33 cellular contexts compared by ENCODE assay signal in the genomic region with DNA sequence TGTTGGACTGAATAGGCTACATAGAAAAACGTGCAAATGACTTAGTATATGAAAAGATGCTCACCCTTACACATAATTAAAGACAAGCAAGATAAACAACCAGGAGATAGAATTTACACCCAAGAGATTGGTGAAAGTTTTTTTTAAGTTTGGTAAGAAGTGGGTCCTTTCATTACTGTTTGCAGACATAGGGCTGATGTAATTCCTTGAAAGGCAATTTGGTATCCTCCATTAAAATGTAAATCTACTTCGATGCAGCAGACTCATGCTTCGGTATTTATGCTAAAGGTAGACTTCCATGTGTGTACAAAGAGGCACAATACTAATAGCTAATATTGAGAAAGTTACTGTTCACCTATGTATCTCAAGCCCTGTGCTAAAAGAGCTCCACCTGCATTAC. TPM values are rescaled to one million over a fixed set of nuclear protein-coding genes. Genes with fewer than 3 reads are reported as not detected.
"Had no signal": no experiment of that assay in that cellular context is flagged by ENCODE, and none has a peak within 500 bp of the region (broad histone marks: within the 10 kb centered on the region; RNA-seq: fewer than 3 reads in every experiment).

No MANE protein-coding gene starts in this region.

- H3K4me2 ChIP-seq: neural progenitor cell had no signal

- H3K9ac ChIP-seq: neural progenitor cell had no signal

- H3K9me3 Mint-ChIP-seq: dendritic cell treated with granulocyte-macrophage colony-stimulating factor and Interleukin-4, amounts not matched to agents 40 ng/mL and 50 ng/mL, for 4 days; endodermal cell; naive thymus-derived CD4-positive, alpha-beta T cell; nephron; neural progenitor cell; stimulated activated effector memory CD8-positive, alpha-beta T cell treated with anti-CD3 and anti-CD28 coated beads, Interleukin-12 subunit alpha, Interleukin-12 subunit beta, amount 100 ng/mL, for 72 hours; type B pancreatic cell had no signal

- ATAC-seq: esophagus mucosa; heart right ventricle; left cardiac atrium; left lung; naive thymus-derived CD4-positive, alpha-beta T cell; psoas muscle; right cardiac atrium; stimulated activated effector memory CD8-positive, alpha-beta T cell treated with anti-CD3 and anti-CD28 coated beads, Interleukin-12 subunit alpha, Interleukin-12 subunit beta, amount 100 ng/mL, for 72 hours; stimulated activated naive CD8-positive, alpha-beta T cell treated with anti-CD3 and anti-CD28 coated beads, Interleukin-15, Interleukin-2, amounts not matched to agents 100 U/mL and 50 U/mL, for 24 hours had no signal

- DNase-seq: colonic mucosa; effector CD8-positive, alpha-beta T cell; endodermal cell; foreskin melanocyte; glutamatergic neuron; heart right ventricle; hippocampal formation; left cardiac atrium; left lung; mesenchymal stem cell; midbrain; naive thymus-derived CD4-positive, alpha-beta T cell; psoas muscle; right cardiac atrium; sigmoid colon; stimulated activated CD4-positive, alpha-beta T cell treated with anti-CD3 and anti-CD28 coated beads, Interleukin-2, amount 100 ng/mL, for 24 hours; stimulated activated CD4-positive, alpha-beta T cell treated with anti-CD3 and anti-CD28 coated beads, Interleukin-4, amount 100 ng/mL, for 24 hours; stimulated activated naive CD8-positive, alpha-beta T cell treated with anti-CD3 and anti-CD28 coated beads, Interleukin-15, Interleukin-2, amounts not matched to agents 100 U/mL and 50 U/mL, for 24 hours; substantia nigra; testis; tibial artery had no signal

- H3K27ac Mint-ChIP-seq: dendritic cell treated with granulocyte-macrophage colony-stimulating factor and Interleukin-4, amounts not matched to agents 40 ng/mL and 50 ng/mL, for 4 days; endodermal cell; nephron; neural progenitor cell; stimulated activated effector memory CD8-positive, alpha-beta T cell treated with anti-CD3 and anti-CD28 coated beads, Interleukin-12 subunit alpha, Interleukin-12 subunit beta, amount 100 ng/mL, for 72 hours; type B pancreatic cell had no signal

- H3K27me3 ChIP-seq: colonic mucosa, heart right ventricle, left lung, neural progenitor cell, sigmoid colon, testis, tibial artery had no signal

- H3K27me3 Mint-ChIP-seq: dendritic cell treated with granulocyte-macrophage colony-stimulating factor and Interleukin-4, amounts not matched to agents 40 ng/mL and 50 ng/mL, for 4 days; type B pancreatic cell had no signal

- H3K27ac ChIP-seq: colonic mucosa, epithelial cell of prostate, heart right ventricle, left lung, neural progenitor cell, psoas muscle, sigmoid colon, testis, tibial artery had no signal

- H3K36me3 ChIP-seq: colonic mucosa, left lung, neural progenitor cell, sigmoid colon had no signal

- H3K4me3 Mint-ChIP-seq: dendritic cell treated with granulocyte-macrophage colony-stimulating factor and Interleukin-4, amounts not matched to agents 40 ng/mL and 50 ng/mL, for 4 days; endodermal cell; naive thymus-derived CD4-positive, alpha-beta T cell; nephron; neural progenitor cell; stimulated activated effector memory CD8-positive, alpha-beta T cell treated with anti-CD3 and anti-CD28 coated beads, Interleukin-12 subunit alpha, Interleukin-12 subunit beta, amount 100 ng/mL, for 72 hours; type B pancreatic cell had no signal

- H3K9me3 ChIP-seq: colonic mucosa, heart right ventricle, left lung, psoas muscle, sigmoid colon, testis, tibial artery had no signal

- H3K4me1 ChIP-seq: colonic mucosa, left lung, psoas muscle, sigmoid colon, testis, tibial artery had no signal

- H3K36me3 Mint-ChIP-seq: naive thymus-derived CD4-positive, alpha-beta T cell; neural progenitor cell; stimulated activated effector memory CD8-positive, alpha-beta T cell treated with anti-CD3 and anti-CD28 coated beads, Interleukin-12 subunit alpha, Interleukin-12 subunit beta, amount 100 ng/mL, for 72 hours; type B pancreatic cell had no signal

- H3K4me1 Mint-ChIP-seq: nephron; stimulated activated effector memory CD8-positive, alpha-beta T cell treated with anti-CD3 and anti-CD28 coated beads, Interleukin-12 subunit alpha, Interleukin-12 subunit beta, amount 100 ng/mL, for 72 hours had no signal

- H2AFZ ChIP-seq: neural progenitor cell had no signal

- H3K4me3 ChIP-seq: colonic mucosa, heart right ventricle, left lung, neural progenitor cell, psoas muscle, sigmoid colon, testis, tibial artery had no signal

RNA-seq across cellular contexts. Expression of gene CNMD, which starts 33.5 kb away (rescaled TPM):
- total RNA-seq: esophagus mucosa; heart right ventricle; left cardiac atrium; left lung; lower leg skin; lung microvascular endothelial cell; naive thymus-derived CD4-positive, alpha-beta T cell; osteocyte; psoas muscle; renal cortical epithelial cell; right cardiac atrium; sigmoid colon had no signal
- polyA plus RNA-seq: heart right ventricle, psoas muscle, urinary bladder had no signal
